In genomic region chr1:113930499-113931161, GRCh38 we compare ENCODE assay signal across 8 cellular contexts. TPM values are rescaled to one million over a fixed set of nuclear protein-coding genes. Genes with fewer than 3 reads are reported as not detected.
A peak's percentile ranks its signal among the peaks of the same experiment; 100 is the strongest.
DNase-seq lines count a peak whose midpoint lies in the region; ATAC-seq and TF ChIP-seq lines count a peak whose summit lies in the region.

No MANE protein-coding gene starts in this region.

- H3K4me1 ChIP-seq in HCT116 (ENCODE audit: control insufficient read depth in 1 of 2, insufficient read depth in 2 of 2, low read length in 2 of 2) (peaks cover 13 to 29% of the 10 kb centered on the region in 2 experiments; a peak in 3 of 4 replicates), endocrine pancreas (ENCODE audit: control insufficient read depth, insufficient read depth, low read length) (peaks cover 26% of the 10 kb centered on the region), suprapubic skin (peaks cover 48% of the 10 kb centered on the region)

- ATAC-seq in HCT116: no peak
- peak; percentile 50 for ATAC-seq in activated CD8-positive, alpha-beta T cell treated with anti-CD3 and anti-CD28 coated beads, Interleukin-2, amount 10 ng/mL, durations not matched to agents 7 days and 5 days

- RAD21 ChIA-PET in HCT116 (lab: Charles Lee; ENCODE audit: low non-redundant PET in 1 of 2, low total read pairs in 2 of 2, uncharacterized antibody in 2 of 2, unreplicated experiment in 2 of 2): no interaction called here

- 2% methylated on average over 8 of the region's 8 CpGs for WGBS in suprapubic skin

- CTCF ChIA-PET in GM10248 (lab: Yijun Ruan, JAX): interaction anchor here (0.6 to 5.9 kb wide), 13 partner anchors 10 to 858 kb away, joined by 3 to 35 read pairs (median 7); partner anchors contain the start of gene LRIG2
- CTCF ChIA-PET in HCT116 (lab: Charles Lee): interaction anchor here (0.6 kb wide), 1 partner anchor 808 kb away, joined by 4 read pairs; no protein-coding TSS in a partner anchor
- CTCF ChIA-PET in activated CD8-positive, alpha-beta T cell treated with anti-CD3 and anti-CD28 coated beads, Interleukin-2, amount 10 ng/mL, durations not matched to agents 7 days and 5 days (lab: Charles Lee): interaction anchor here (0.7 to 7.4 kb wide), 15 partner anchors 10 to 171 kb away, joined by 3 to 121 read pairs (median 5); partner anchors contain the start of genes AP4B1, DCLRE1B and RSBN1

- no peaks in the 10 kb centered on the region for H3K9me3 Mint-ChIP-seq in activated CD8-positive, alpha-beta T cell treated with anti-CD3 and anti-CD28 coated beads, Interleukin-2, amount 10 ng/mL, durations not matched to agents 7 days and 5 days (ENCODE audit: insufficient read depth)
- H3K9me3 Mint-ChIP-seq in nephron: no peaks in the 10 kb centered on the region

- DNase-seq in GM10248 (ENCODE audit: extremely low spot score) (peak; percentile 57), HCT116 (ENCODE audit: low read depth, low spot score) (no peak), NB4 (ENCODE audit: low read depth) (peak; percentile 82), suprapubic skin (ENCODE audit: low spot score in 2 of 2) (no peak), GM19238 (ENCODE audit: insufficient read length, low spot score) (no peak)
- peak; percentile 81 for DNase-seq in activated CD8-positive, alpha-beta T cell treated with anti-CD3 and anti-CD28 coated beads, Interleukin-2, amount 10 ng/mL, durations not matched to agents 7 days and 5 days

- no peak overlapping the region for H2AFZ ChIP-seq in HCT116 (ENCODE audit: low read depth, low read length, poor library complexity, severe bottlenecking)

- TF ChIP-seq CTCF in GM10248 (IDR thresholded peaks at IDR 0.05; ENCODE audit: control extremely low read depth, extremely low read depth, low read depth, missing control alignments) (no peak), HCT116 (IDR thresholded peaks at IDR 0.05 in 2 of 3, conservative IDR thresholded peaks at IDR 0.05 in 1 of 3; ENCODE audit: borderline replicate concordance in 1 of 3, insufficient read depth in 1 of 3, low read depth in 2 of 3, low read length in 2 of 3) (no peak), NB4 (IDR thresholded peaks at IDR 0.05; ENCODE audit: low read depth, low read length) (no peak), nephron (IDR thresholded peaks at IDR 0.05; ENCODE audit: unreplicated experiment in 3 of 3) (no peak), suprapubic skin (IDR thresholded peaks at IDR 0.05) (no peak)

- H3K9me3 ChIP-seq in HCT116 (ENCODE audit: control insufficient read depth in 1 of 2, insufficient read depth in 1 of 2, low read depth in 1 of 2, low read length in 2 of 2) (no peaks in the 10 kb centered on the region), endocrine pancreas (ENCODE audit: control insufficient read depth, low read length) (no peaks in the 10 kb centered on the region), suprapubic skin (no peaks in the 10 kb centered on the region)

- H3K4me2 ChIP-seq in HCT116 (ENCODE audit: low read length): peak overlapping the region; percentile 92

- H3K4me1 Mint-ChIP-seq in activated CD8-positive, alpha-beta T cell treated with anti-CD3 and anti-CD28 coated beads, Interleukin-2, amount 10 ng/mL, durations not matched to agents 7 days and 5 days (ENCODE audit: low read depth): peaks cover 56% of the 10 kb centered on the region
- H3K4me1 Mint-ChIP-seq in nephron: peaks cover 47% of the 10 kb centered on the region

- H3K27me3 ChIP-seq in HCT116 (ENCODE audit: insufficient read depth, low read length) (no peaks in the 10 kb centered on the region), endocrine pancreas (ENCODE audit: control insufficient read depth, insufficient read depth, low read length) (no peaks in the 10 kb centered on the region), suprapubic skin (no peaks in the 10 kb centered on the region)

- TF ChIP-seq POLR2A in HCT116 (IDR thresholded peaks at IDR 0.05; ENCODE audit: borderline replicate concordance, extremely low read depth, insufficient read depth, insufficient read length): no peak
- TF ChIP-seq POLR2A in NB4 (IDR thresholded peaks at IDR 0.05; ENCODE audit: extremely low read depth, insufficient read length): no peak
- no peak for TF ChIP-seq POLR2A in suprapubic skin (IDR thresholded peaks at IDR 0.05)

- H3K27ac Mint-ChIP-seq in activated CD8-positive, alpha-beta T cell treated with anti-CD3 and anti-CD28 coated beads, Interleukin-2, amount 10 ng/mL, durations not matched to agents 7 days and 5 days: peak overlapping the region; percentile 94
- peak overlapping the region; percentile 65 to 86 (median 86) for H3K27ac Mint-ChIP-seq in nephron

- POLR2A ChIA-PET in GM10248 (lab: Yijun Ruan, JAX): interaction anchor here (0.6 to 4.6 kb wide), 6 partner anchors 10 to 62 kb away, joined by 3 to 40 read pairs (median 6); partner anchors contain the start of genes AP4B1 and DCLRE1B
- POLR2A ChIA-PET in HCT116 (lab: Charles Lee): interaction anchor here (3.5 kb wide), 1 partner anchor 26 kb away, joined by 24 read pairs; the partner anchor contains the start of genes AP4B1 and DCLRE1B
- POLR2A ChIA-PET in activated CD8-positive, alpha-beta T cell treated with anti-CD3 and anti-CD28 coated beads, Interleukin-2, amount 10 ng/mL, durations not matched to agents 7 days and 5 days (lab: Charles Lee): interaction anchor here (0.6 to 5.5 kb wide), 21 partner anchors 10 to 827 kb away, joined by 3 to 110 read pairs (median 8); partner anchors contain the start of genes AP4B1, CSDE1, DCLRE1B and PHTF1

- BruUV-seq in HCT116 (replicated peaks; lab: Mats Ljungman, UMichigan): no TSS peak

- H3K4me3 Mint-ChIP-seq in activated CD8-positive, alpha-beta T cell treated with anti-CD3 and anti-CD28 coated beads, Interleukin-2, amount 10 ng/mL, durations not matched to agents 7 days and 5 days: peak overlapping the region; percentile 91
- H3K4me3 Mint-ChIP-seq in nephron: peak overlapping the region; percentile 91 to 97 (median 92)

- H3K79me2 ChIP-seq in HCT116 (ENCODE audit: insufficient read depth, low read length): peaks cover 57% of the 10 kb centered on the region

- no peaks in the 10 kb centered on the region for H3K27me3 Mint-ChIP-seq in activated CD8-positive, alpha-beta T cell treated with anti-CD3 and anti-CD28 coated beads, Interleukin-2, amount 10 ng/mL, durations not matched to agents 7 days and 5 days (ENCODE audit: low read depth)
- H3K27me3 Mint-ChIP-seq in nephron (ENCODE audit: low read depth): peaks cover 1% of the 10 kb centered on the region

- H3K4me3 ChIP-seq in HCT116 (replicated peaks in 1 of 2; ENCODE audit: low read depth in 1 of 2, low read length in 2 of 2) (peak overlapping the region; percentile 74 to 84), NB4 (ENCODE audit: low read depth, low read length) (peak overlapping the region; percentile 85), endocrine pancreas (ENCODE audit: control insufficient read depth, insufficient read depth, low read length) (peak overlapping the region; percentile 87), suprapubic skin (peak overlapping the region; percentile 96)

- TF ChIP-seq EP300 in suprapubic skin (IDR thresholded peaks at IDR 0.05): no peak

- intact Hi-C loops in HCT116 (cut with micrococcal nuclease): no loop called here

- H3K27ac ChIP-seq in HCT116 (ENCODE audit: low read depth, low read length) (peak overlapping the region; percentile 48; the same call in 1 of the 2 replicates), suprapubic skin (peak overlapping the region; percentile 96)

- peaks cover 25% of the 10 kb centered on the region for H3K36me3 Mint-ChIP-seq in activated CD8-positive, alpha-beta T cell treated with anti-CD3 and anti-CD28 coated beads, Interleukin-2, amount 10 ng/mL, durations not matched to agents 7 days and 5 days (ENCODE audit: low read depth)
- H3K36me3 Mint-ChIP-seq in nephron (ENCODE audit: low read depth): no peaks in the 10 kb centered on the region

- peak overlapping the region; percentile 64 for H3K9ac ChIP-seq in HCT116 (ENCODE audit: low read length)
- H3K9ac ChIP-seq in endocrine pancreas (ENCODE audit: control insufficient read depth, insufficient read depth, low read length): peak overlapping the region; percentile 85

- 0 out of 2 replicates have a peak, but pooled peaks cover 2% of the 10 kb centered on the region for H4K20me1 ChIP-seq in HCT116 (ENCODE audit: insufficient read depth)

- no peak for TF ChIP-seq RAD21 in HCT116 (IDR thresholded peaks at IDR 0.05; ENCODE audit: low read depth)

- H3K36me3 ChIP-seq in HCT116 (ENCODE audit: control insufficient read depth in 1 of 2, insufficient read depth in 2 of 2, low read length in 2 of 2): no peaks in the 10 kb centered on the region
- H3K36me3 ChIP-seq in endocrine pancreas (ENCODE audit: control insufficient read depth, insufficient read depth, low read length): no peaks in the 10 kb centered on the region
- no peaks in the 10 kb centered on the region for H3K36me3 ChIP-seq in suprapubic skin

- no peaks in the 10 kb centered on the region for H3K9me2 ChIP-seq in HCT116 (ENCODE audit: insufficient read depth)

TF ChIP-seq in HCT116, 20 proteins besides CTCF, POLR2A, EP300 and RAD21 (continues in another document):
- TF ChIP-seq EGR1 (IDR thresholded peaks at IDR 0.05; ENCODE audit: low read depth) (no peak), ZNF274 (IDR thresholded peaks at IDR 0.05; ENCODE audit: low read depth, low read length) (no peak)

RNA-seq across cellular contexts. Expression of gene HIPK1, which starts 1.5 kb away (rescaled TPM):
- total RNA-seq in HCT116 (2021; ENCODE audit: unreplicated experiment) (40.1 TPM), suprapubic skin (10 to 100 TPM; 59.4 to 81.8 (median 69.7) TPM)
- polyA plus RNA-seq in HCT116 (2012): 16.8 and 19.0 TPM in 2 replicates
- total RNA-seq in activated CD8-positive, alpha-beta T cell treated with anti-CD3 and anti-CD28 coated beads, Interleukin-2, amount 10 ng/mL, durations not matched to agents 7 days and 5 days: 10 to 100 TPM; 89.3 to 92.7 TPM

RNA-seq across cellular contexts. Expression of gene DCLRE1B, which starts 25.5 kb away (rescaled TPM):
- total RNA-seq in HCT116 (2021; ENCODE audit: unreplicated experiment) (13.4 TPM), suprapubic skin (1 to 10 TPM; 4.3 to 8.9 (median 6.3) TPM)
- polyA plus RNA-seq in HCT116 (2012): 5.6 and 8.4 TPM in 2 replicates
- 10 to 100 TPM; 19.6 to 19.7 TPM for total RNA-seq in activated CD8-positive, alpha-beta T cell treated with anti-CD3 and anti-CD28 coated beads, Interleukin-2, amount 10 ng/mL, durations not matched to agents 7 days and 5 days

RNA-seq across cellular contexts. Expression of gene AP4B1, which starts 26.0 kb away (rescaled TPM):
- total RNA-seq in HCT116 (2021; ENCODE audit: unreplicated experiment) (11.1 TPM), suprapubic skin (10 to 100 TPM; 10.9 to 34.0 (median 12.2) TPM)
- polyA plus RNA-seq in HCT116 (2012): 7.6 and 9.0 TPM in 2 replicates
- total RNA-seq in activated CD8-positive, alpha-beta T cell treated with anti-CD3 and anti-CD28 coated beads, Interleukin-2, amount 10 ng/mL, durations not matched to agents 7 days and 5 days: 10 to 100 TPM; 42.9 to 44.9 TPM

RNA-seq across cellular contexts. Expression of gene BCL2L15, which starts 43.2 kb away (rescaled TPM):
- total RNA-seq in HCT116 (2021; ENCODE audit: unreplicated experiment): 0.54 TPM
- polyA plus RNA-seq in HCT116 (2012): 0.26 and 1.5 TPM in 2 replicates
- total RNA-seq in activated CD8-positive, alpha-beta T cell treated with anti-CD3 and anti-CD28 coated beads, Interleukin-2, amount 10 ng/mL, durations not matched to agents 7 days and 5 days: 1 to 10 TPM; 1.0 to 1.1 TPM
- 1 to 10 TPM in 1 of 4 donors, under 1 TPM in 3; 0.13 to 1.4 (median 0.45) TPM for total RNA-seq in suprapubic skin

RNA-seq across cellular contexts. Expression of gene OLFML3, which starts 48.6 kb away (rescaled TPM):
- total RNA-seq in HCT116 (2021; ENCODE audit: unreplicated experiment): 0.25 TPM
- polyA plus RNA-seq in HCT116 (2012): 0.04 and 0.08 TPM in 2 replicates
- total RNA-seq in activated CD8-positive, alpha-beta T cell treated with anti-CD3 and anti-CD28 coated beads, Interleukin-2, amount 10 ng/mL, durations not matched to agents 7 days and 5 days: under 1 TPM; 0.42 to 0.78 TPM
- total RNA-seq in suprapubic skin: 10 to 100 TPM in 3 of 4 donors, 1 to 10 TPM in 1; 8.3 to 21.0 (median 18.0) TPM

Comparison
In these comparisons a context has a peak if more than half of its experiments do, and no peak if none do; other contexts are left out.
1. DNase-seq: peak in GM10248 (single experiment), NB4 (single experiment) and activated CD8-positive, alpha-beta T cell treated with anti-CD3 and anti-CD28 coated beads, Interleukin-2, amount 10 ng/mL, durations not matched to agents 7 days and 5 days (single experiment); none in HCT116 (single experiment), suprapubic skin (0 of 2) and GM19238 (single experiment).
2. Peak in every context shown above with its lines, with median percentiles within 50 percentile points of each other: H3K4me3 ChIP-seq.